ENCODE assay signal across 20 cellular contexts in the genomic region with DNA sequence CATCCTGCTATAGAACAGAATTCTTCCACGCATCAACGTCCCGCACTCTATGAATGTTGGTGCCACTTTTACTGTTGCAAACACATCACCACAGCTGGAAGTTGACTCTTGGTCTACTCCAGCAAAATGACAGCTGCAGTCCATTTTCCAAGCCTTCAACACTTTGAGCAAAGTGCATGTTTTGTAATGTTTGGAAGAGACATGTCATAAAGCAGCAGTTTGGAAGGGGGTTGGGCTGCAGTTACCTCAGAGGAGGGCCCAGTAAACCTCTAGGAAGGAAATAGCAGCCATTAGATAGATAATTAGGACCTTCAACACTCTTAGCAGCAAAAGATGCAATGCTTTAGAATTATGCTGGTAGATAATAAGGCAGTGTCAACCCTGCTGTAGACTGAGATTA.
DNase-seq lines count a peak whose midpoint lies in the region; ATAC-seq lines count a peak whose summit lies in the region.
"Had no signal": no experiment of that assay in that cellular context is flagged by ENCODE, and none has a peak within 500 bp of the region (broad histone marks: within the 10 kb centered on the region; RNA-seq: fewer than 3 reads in every experiment).

No MANE protein-coding gene starts in this region.

- intact Hi-C loops in left ventricle myocardium superior (cut with micrococcal nuclease), result no loop called here
- intact Hi-C loops in cardiac septum (cut with DNase I), result no loop called here

- ATAC-seq in left ventricle myocardium superior (peak; percentile 58), HG02759 (IDR thresholded peaks at IDR 0.05; ENCODE audit: unreplicated experiment) (no peak)
- no peak for ATAC-seq in stimulated activated naive CD8-positive, alpha-beta T cell treated with anti-CD3 and anti-CD28 coated beads, Interleukin-15, Interleukin-2, amounts not matched to agents 100 U/mL and 50 U/mL, for 24 hours
- ATAC-seq: GM12878, GM23338, HCT116 had no signal

- DNase-seq in NOMO-1 (lab: John Stamatoyannopoulos, UW; ENCODE audit: unreplicated experiment in 2 of 2) (peak; percentile 3 to 18), NOMO-1 treated with dmso at 0.1 percent for 144 hours (lab: John Stamatoyannopoulos, UW; ENCODE audit: unreplicated experiment) (no peak), left ventricle myocardium superior (no peak), cardiac septum (ENCODE audit: low spot score) (no peak), NOMO-1 treated with DMSO at 0.1 percent for 48 hours (lab: John Stamatoyannopoulos, UW; ENCODE audit: unreplicated experiment) (peak; percentile 9)
- no peak for DNase-seq in stimulated activated naive CD8-positive, alpha-beta T cell treated with anti-CD3 and anti-CD28 coated beads, Interleukin-15, Interleukin-2, amounts not matched to agents 100 U/mL and 50 U/mL, for 24 hours
- DNase-seq: ACHN; AML-193; BE2C; CD4-positive, alpha-beta T cell; CD8-positive, alpha-beta memory T cell; DMS 273 treated with DMSO at 0.1 percent for 48 hours; DMS79; EL; GDM1; H9 had no signal

Comparison
In these comparisons a context has a peak if more than half of its experiments do, and no peak if none do; other contexts are left out.
1. DNase-seq: peak in NOMO-1 (2 of 2) and NOMO-1 treated with DMSO at 0.1 percent for 48 hours (single experiment); none in NOMO-1 treated with dmso at 0.1 percent for 144 hours (single experiment), left ventricle myocardium superior (single experiment), cardiac septum (single experiment) and stimulated activated naive CD8-positive, alpha-beta T cell treated with anti-CD3 and anti-CD28 coated beads, Interleukin-15, Interleukin-2, amounts not matched to agents 100 U/mL and 50 U/mL, for 24 hours (single experiment).